10 cellular contexts compared by ENCODE assay signal in genomic region chr5:131212471-131213021, GRCh38. TPM values are rescaled to one million over a fixed set of nuclear protein-coding genes. Genes with fewer than 3 reads are reported as not detected.
DNase-seq lines count a peak whose midpoint lies in the region; ATAC-seq and TF ChIP-seq lines count a peak whose summit lies in the region.
"Had no signal": no experiment of that assay in that cellular context is flagged by ENCODE, and none has a peak within 500 bp of the region (broad histone marks: within the 10 kb centered on the region; RNA-seq: fewer than 3 reads in every experiment).

No MANE protein-coding gene starts in this region.

- H3K4me1 Mint-ChIP-seq in natural killer cell, result peaks cover 30 to 34% of the 10 kb centered on the region in 2 donors
- H3K4me1 Mint-ChIP-seq in natural killer cell treated with Interleukin-12 subunit alpha and Interleukin-12 subunit beta and Interleukin-15 and Interleukin-18, amount 100 ng/mL, for 72 hours (ENCODE audit: low read depth in 2 of 2), result peaks cover 21 to 32% of the 10 kb centered on the region in 2 donors

- H3K36me3 ChIP-seq in SU-DHL-6 (ENCODE audit: low read length), result no peaks in the 10 kb centered on the region

- ATAC-seq in natural killer cell (no peak), HG02981 (IDR thresholded peaks at IDR 0.05; ENCODE audit: unreplicated experiment) (peak; percentile 15)
- ATAC-seq in natural killer cell treated with Interleukin-12 subunit alpha and Interleukin-12 subunit beta and Interleukin-15 and Interleukin-18, amount 100 ng/mL, for 72 hours, result no peak

- H3K79me2 ChIP-seq in SU-DHL-6 (ENCODE audit: insufficient read depth, low read length), result peaks cover 71% of the 10 kb centered on the region

- H3K9ac ChIP-seq in SU-DHL-6 (ENCODE audit: low read length), result peak overlapping the region; percentile 1; the same call in 1 of the 2 replicates

- H3K4me2 ChIP-seq in SU-DHL-6 (ENCODE audit: low read depth, low read length, poor library complexity, severe bottlenecking), result peak overlapping the region; percentile 81

- peak overlapping the region; percentile 65 for H3K27ac ChIP-seq in SU-DHL-6 (ENCODE audit: low read depth, low read length)

- peaks cover 0 to 5% of the 10 kb centered on the region in 2 donors for H3K27me3 Mint-ChIP-seq in natural killer cell (ENCODE audit: low read depth in 2 of 2)
- H3K27me3 Mint-ChIP-seq in natural killer cell treated with Interleukin-12 subunit alpha and Interleukin-12 subunit beta and Interleukin-15 and Interleukin-18, amount 100 ng/mL, for 72 hours, result no peaks in the 10 kb centered on the region

- H3K9me3 Mint-ChIP-seq in natural killer cell, result no peaks in the 10 kb centered on the region
- H3K9me3 Mint-ChIP-seq in natural killer cell treated with Interleukin-12 subunit alpha and Interleukin-12 subunit beta and Interleukin-15 and Interleukin-18, amount 100 ng/mL, for 72 hours, result no peaks in the 10 kb centered on the region

- no peak overlapping the region for H2AFZ ChIP-seq in SU-DHL-6 (ENCODE audit: low read depth, low read length, severe bottlenecking)

- H3K27me3 ChIP-seq in SU-DHL-6 (ENCODE audit: low read length), result no peaks in the 10 kb centered on the region

- H3K36me3 Mint-ChIP-seq in natural killer cell, result no peaks in the 10 kb centered on the region
- no peaks in the 10 kb centered on the region for H3K36me3 Mint-ChIP-seq in natural killer cell treated with Interleukin-12 subunit alpha and Interleukin-12 subunit beta and Interleukin-15 and Interleukin-18, amount 100 ng/mL, for 72 hours

- peak overlapping the region in 1 of 2 donors; percentile 43 for H3K27ac Mint-ChIP-seq in natural killer cell
- peak overlapping the region in 1 of 2 donors; percentile 36 for H3K27ac Mint-ChIP-seq in natural killer cell treated with Interleukin-12 subunit alpha and Interleukin-12 subunit beta and Interleukin-15 and Interleukin-18, amount 100 ng/mL, for 72 hours

- H4K20me1 ChIP-seq in SU-DHL-6 (ENCODE audit: low read depth, low read length), result no peaks in the 10 kb centered on the region

- intact Hi-C loops in natural killer cell (cut with micrococcal nuclease), result no loop called here

- no peaks in the 10 kb centered on the region for H3K9me2 ChIP-seq in SU-DHL-6 (replicated peaks; ENCODE audit: insufficient read depth, low read length)

- no peak overlapping the region for H3K4me3 ChIP-seq in SU-DHL-6 (ENCODE audit: insufficient read depth, low read length, poor library complexity, severe bottlenecking)

- peak overlapping the region; percentile 25 for H3K4me3 Mint-ChIP-seq in natural killer cell
- H3K4me3 Mint-ChIP-seq in natural killer cell treated with Interleukin-12 subunit alpha and Interleukin-12 subunit beta and Interleukin-15 and Interleukin-18, amount 100 ng/mL, for 72 hours, result no peak overlapping the region

- no peak for TF ChIP-seq CTCF in natural killer cell (IDR thresholded peaks at IDR 0.05)
- no peak for TF ChIP-seq CTCF in SU-DHL-6 (IDR thresholded peaks at IDR 0.05; ENCODE audit: insufficient read depth, low read length, poor library complexity, severe bottlenecking)

- H3K9me3 ChIP-seq in SU-DHL-6 (ENCODE audit: insufficient read depth, low read length), result no peaks in the 10 kb centered on the region

- H3F3A ChIP-seq in SU-DHL-6 (ENCODE audit: insufficient read depth), result peaks cover 53% of the 10 kb centered on the region

- DNase-seq in natural killer cell (no peak), D341Med (ENCODE audit: low spot score) (no peak), NCI-H1048 (lab: John Stamatoyannopoulos, UW) (no peak), SK-N-DZ (ENCODE audit: low spot score) (no peak)
- DNase-seq in natural killer cell treated with Interleukin-12 subunit alpha and Interleukin-12 subunit beta and Interleukin-15 and Interleukin-18, amount 100 ng/mL, for 72 hours (ENCODE audit: low spot score), result no peak
- DNase-seq in stimulated activated CD4-positive, alpha-beta T cell treated with anti-CD3 and anti-CD28 coated beads, Interleukin-4, amount 100 ng/mL, for 24 hours, result no peak
- DNase-seq: AML-193, NCI-H2227 treated with DMSO at 0.1 percent for 48 hours had no signal

RNA-seq across cellular contexts. Expression of gene LYRM7, which starts 41.8 kb away (rescaled TPM):
- 1 to 10 TPM; 7.4 to 9.7 (median 7.6) TPM for total RNA-seq in natural killer cell
- total RNA-seq in natural killer cell treated with Interleukin-12 subunit alpha and Interleukin-12 subunit beta and Interleukin-15 and Interleukin-18, amount 100 ng/mL, for 72 hours, result 10 to 100 TPM in 1 of 2 donors, 1 to 10 TPM in 1; 9.8 to 14.1 TPM
- polyA plus RNA-seq in SK-N-DZ (2014; cell fraction: cytosol; rRNA removed), result 15.4 and 17.6 TPM in 2 replicates
- polyA plus RNA-seq in SK-N-DZ (2014; cell fraction: nucleus; rRNA removed), result 6.4 and 13.2 TPM in 2 replicates

RNA-seq across cellular contexts. Expression of gene HINT1, which starts 47.5 kb away (rescaled TPM):
- 100 to 1,000 TPM; 125 to 130 (median 129) TPM for total RNA-seq in natural killer cell
- total RNA-seq in natural killer cell treated with Interleukin-12 subunit alpha and Interleukin-12 subunit beta and Interleukin-15 and Interleukin-18, amount 100 ng/mL, for 72 hours, result 100 to 1,000 TPM; 219 to 287 TPM
- 640 and 713 TPM in 2 replicates for polyA plus RNA-seq in SK-N-DZ (2014; cell fraction: cytosol; rRNA removed)
- polyA plus RNA-seq in SK-N-DZ (2014; cell fraction: nucleus; rRNA removed), result 378 and 497 TPM in 2 replicates

RNA-seq across cellular contexts. Expression of gene CDC42SE2, which starts 51.3 kb away (rescaled TPM):
- total RNA-seq in natural killer cell, result 100 to 1,000 TPM; 140 to 183 (median 166) TPM
- total RNA-seq in natural killer cell treated with Interleukin-12 subunit alpha and Interleukin-12 subunit beta and Interleukin-15 and Interleukin-18, amount 100 ng/mL, for 72 hours, result 100 to 1,000 TPM in 1 of 2 donors, 10 to 100 TPM in 1; 78.2 to 120 TPM
- 13.8 and 14.2 TPM in 2 replicates for polyA plus RNA-seq in SK-N-DZ (2014; cell fraction: cytosol; rRNA removed)
- 9.7 TPM in 2 replicates for polyA plus RNA-seq in SK-N-DZ (2014; cell fraction: nucleus; rRNA removed)
